Comparison of ENCODE assay signal across 1 cellular context in genomic region chr2:229180658-229181057, GRCh38.
TF ChIP-seq lines count a peak whose summit lies in the region.

No MANE protein-coding gene starts in this region.

TF ChIP-seq in HepG2, 621 proteins besides CTCF, POLR2A, EP300 and RAD21 (continued from another document):
- TF ChIP-seq AFF4 (CRISPR knock-in tag; IDR thresholded peaks at IDR 0.05): no peak
- TF ChIP-seq SNAPC2 (CRISPR knock-in tag; IDR thresholded peaks at IDR 0.05): no peak
- TF ChIP-seq, protein P1, sequence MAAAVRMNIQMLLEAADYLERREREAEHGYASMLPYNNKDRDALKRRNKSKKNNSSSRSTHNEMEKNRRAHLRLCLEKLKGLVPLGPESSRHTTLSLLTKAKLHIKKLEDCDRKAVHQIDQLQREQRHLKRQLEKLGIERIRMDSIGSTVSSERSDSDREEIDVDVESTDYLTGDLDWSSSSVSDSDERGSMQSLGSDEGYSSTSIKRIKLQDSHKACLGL (CRISPR knock-in tag; IDR thresholded peaks at IDR 0.05): no peak
- TF ChIP-seq ZNF574 (CRISPR knock-in tag; IDR thresholded peaks at IDR 0.05): no peak
- TF ChIP-seq XBP1 (CRISPR knock-in tag; IDR thresholded peaks at IDR 0.05): no peak
- no peak for TF ChIP-seq HNF4A (CRISPR knock-in tag; IDR thresholded peaks at IDR 0.05)
- TF ChIP-seq ZNF30 (CRISPR knock-in tag; IDR thresholded peaks at IDR 0.05): no peak
- no peak for TF ChIP-seq PRPF4 (IDR thresholded peaks at IDR 0.05; ENCODE audit: low read depth, low read length, poor library complexity, severe bottlenecking)
- no peak for TF ChIP-seq NCOA5 (CRISPR knock-in tag; IDR thresholded peaks at IDR 0.05)
- no peak for TF ChIP-seq ZNF546 (CRISPR knock-in tag; conservative IDR thresholded peaks at IDR 0.05)
- no peak for TF ChIP-seq BCLAF1 (IDR thresholded peaks at IDR 0.05)
- no peak for TF ChIP-seq ZNF225 (CRISPR knock-in tag; IDR thresholded peaks at IDR 0.05)
- TF ChIP-seq IKZF1 (IDR thresholded peaks at IDR 0.05): no peak
- no peak for TF ChIP-seq SAP130 (CRISPR knock-in tag; IDR thresholded peaks at IDR 0.05; ENCODE audit: low read depth)
- no peak for TF ChIP-seq ZNF780A (CRISPR knock-in tag; IDR thresholded peaks at IDR 0.05)
- no peak for TF ChIP-seq ZNF264 (CRISPR knock-in tag; IDR thresholded peaks at IDR 0.05)
- TF ChIP-seq ZEB1 (IDR thresholded peaks at IDR 0.05; ENCODE audit: insufficient replicate concordance, low read depth): no peak
- no peak for TF ChIP-seq ZNF207 (IDR thresholded peaks at IDR 0.05; ENCODE audit: borderline replicate concordance)
